Comparison of ENCODE assay signal across 1 cellular context in genomic region chr7:154942718-154943117, GRCh38.
TF ChIP-seq lines count a peak whose summit lies in the region.

No MANE protein-coding gene starts in this region.

TF ChIP-seq in SK-N-SH treated with all-trans-retinoic acid at 6 μM for 48 hours, 23 proteins besides CTCF, POLR2A, EP300 and RAD21 (continued from another document):
- no peak for TF ChIP-seq PATZ1 (CRISPR knock-in tag; IDR thresholded peaks at IDR 0.05; ENCODE audit: borderline replicate concordance)
- no peak for TF ChIP-seq CSDC2 (CRISPR knock-in tag; IDR thresholded peaks at IDR 0.05)
- peak; percentile 89; the same call in 1 of the 2 replicates for TF ChIP-seq SNAI2 (CRISPR knock-in tag; IDR thresholded peaks at IDR 0.05)
TF ChIP-seq in SK-N-SH treated with all-trans-retinoic acid at 6 μM for 48 hours: peak in this region for 8.
